In genomic region chr15:64635486-64635815, GRCh38 we compare ENCODE assay signal across 8 cellular contexts.
DNase-seq lines count a peak whose midpoint lies in the region; ATAC-seq and TF ChIP-seq lines count a peak whose summit lies in the region.

No MANE protein-coding gene starts in this region.

- H3K4me1 Mint-ChIP-seq in activated CD4-positive, alpha-beta T cell treated with anti-CD3 and anti-CD28 coated beads, Interleukin-2, amount 10 ng/mL, durations not matched to agents 7 days and 5 days, result peaks cover 61% of the 10 kb centered on the region
- peaks cover 68% of the 10 kb centered on the region for H3K4me1 Mint-ChIP-seq in activated CD8-positive, alpha-beta T cell treated with anti-CD3 and anti-CD28 coated beads for 36 hours (ENCODE audit: low read depth)

- no peak for TF ChIP-seq POLR2A in gastrocnemius medialis (IDR thresholded peaks at IDR 0.05)

- H3K36me3 ChIP-seq in gastrocnemius medialis, result no peaks in the 10 kb centered on the region

- H3K9me3 ChIP-seq in gastrocnemius medialis, result no peaks in the 10 kb centered on the region

- DNase-seq in activated CD4-positive, alpha-beta T cell treated with anti-CD3 and anti-CD28 coated beads, Interleukin-2, amount 10 ng/mL, durations not matched to agents 7 days and 5 days, result no peak
- DNase-seq in activated CD4-positive, alpha-beta T cell treated with anti-CD3 and anti-CD28 coated beads for 1 hour, result no peak
- DNase-seq in activated CD8-positive, alpha-beta T cell treated with anti-CD3 and anti-CD28 coated beads for 36 hours, result no peak
- DNase-seq in left cardiac atrium, result peak; percentile 28
- DNase-seq in gastrocnemius medialis, result peak in 1 of 2 donors; percentile 18
- DNase-seq in T-helper 9 cell, result no peak
- no peak for DNase-seq in GM10266 (ENCODE audit: extremely low spot score)

- H3K27ac Mint-ChIP-seq in activated CD4-positive, alpha-beta T cell treated with anti-CD3 and anti-CD28 coated beads, Interleukin-2, amount 10 ng/mL, durations not matched to agents 7 days and 5 days, result peak overlapping the region; percentile 1
- H3K27ac Mint-ChIP-seq in activated CD8-positive, alpha-beta T cell treated with anti-CD3 and anti-CD28 coated beads for 36 hours, result peak overlapping the region; percentile 82

- H3K36me3 Mint-ChIP-seq in activated CD4-positive, alpha-beta T cell treated with anti-CD3 and anti-CD28 coated beads, Interleukin-2, amount 10 ng/mL, durations not matched to agents 7 days and 5 days (ENCODE audit: low read depth), result peaks cover 47% of the 10 kb centered on the region
- H3K36me3 Mint-ChIP-seq in activated CD8-positive, alpha-beta T cell treated with anti-CD3 and anti-CD28 coated beads for 36 hours (ENCODE audit: low read depth), result peaks cover 30% of the 10 kb centered on the region

- in situ Hi-C loops in gastrocnemius medialis (cut with MboI; ENCODE audit: low sequenced_read_pairs in 4 of 4), result no loop called here

- intact Hi-C loops in activated CD8-positive, alpha-beta T cell treated with anti-CD3 and anti-CD28 coated beads for 36 hours (cut with micrococcal nuclease), result loop anchor here (10.0 kb wide), 1 partner anchor 191 kb away; no protein-coding TSS in a partner anchor
- intact Hi-C loops in left cardiac atrium (cut with DNase I) (loop anchor here in 1 of 2 donors (10.0 kb wide), 1 partner anchor 171 kb away; the partner anchor contains the start of gene ZNF609), gastrocnemius medialis (cut with DNase I; ENCODE audit: low total_unique reads) (no loop called here)

- H3K4me3 ChIP-seq in gastrocnemius medialis, result no peak overlapping the region

- no peak for ATAC-seq in activated CD8-positive, alpha-beta T cell treated with anti-CD3 and anti-CD28 coated beads for 36 hours
- ATAC-seq in left cardiac atrium (peak; percentile 88 to 94), gastrocnemius medialis (peak; percentile 87 to 93), HG03108 (IDR thresholded peaks at IDR 0.05; ENCODE audit: unreplicated experiment) (no peak)

- CTCF ChIA-PET in activated CD4-positive, alpha-beta T cell treated with anti-CD3 and anti-CD28 coated beads, Interleukin-2, amount 10 ng/mL, durations not matched to agents 7 days and 5 days (lab: Charles Lee), result interaction anchor here (1.0 to 2.4 kb wide), 6 partner anchors 13 to 129 kb away, joined by 3 to 10 read pairs (median 3); no protein-coding TSS in a partner anchor
- CTCF ChIA-PET in activated CD8-positive, alpha-beta T cell treated with anti-CD3 and anti-CD28 coated beads for 36 hours (lab: Charles Lee), result interaction anchor here (1.0 to 2.9 kb wide), 5 partner anchors 9 to 51 kb away, joined by 3 to 13 read pairs (median 6); no protein-coding TSS in a partner anchor

- peak overlapping the region in 3 of 4 donors; percentile 34 to 69 (median 54) for H3K27ac ChIP-seq in gastrocnemius medialis

- no peaks in the 10 kb centered on the region for H3K27me3 ChIP-seq in gastrocnemius medialis

- no peak for TF ChIP-seq CTCF in activated CD8-positive, alpha-beta T cell treated with anti-CD3 and anti-CD28 coated beads for 36 hours (IDR thresholded peaks at IDR 0.05)
- TF ChIP-seq CTCF in gastrocnemius medialis (IDR thresholded peaks at IDR 0.05 in 4 of 5, conservative IDR thresholded peaks at IDR 0.05 in 1 of 5), result no peak
- no peak for TF ChIP-seq CTCF in GM10266 (IDR thresholded peaks at IDR 0.05; ENCODE audit: control insufficient read depth, insufficient read depth, low read depth, missing control alignments)

- H3K9me3 Mint-ChIP-seq in activated CD4-positive, alpha-beta T cell treated with anti-CD3 and anti-CD28 coated beads, Interleukin-2, amount 10 ng/mL, durations not matched to agents 7 days and 5 days, result peaks cover 8% of the 10 kb centered on the region
- peaks cover 7% of the 10 kb centered on the region for H3K9me3 Mint-ChIP-seq in activated CD8-positive, alpha-beta T cell treated with anti-CD3 and anti-CD28 coated beads for 36 hours

- no peaks in the 10 kb centered on the region for H3K27me3 Mint-ChIP-seq in activated CD4-positive, alpha-beta T cell treated with anti-CD3 and anti-CD28 coated beads, Interleukin-2, amount 10 ng/mL, durations not matched to agents 7 days and 5 days
- no peaks in the 10 kb centered on the region for H3K27me3 Mint-ChIP-seq in activated CD8-positive, alpha-beta T cell treated with anti-CD3 and anti-CD28 coated beads for 36 hours

- POLR2A ChIA-PET in activated CD4-positive, alpha-beta T cell treated with anti-CD3 and anti-CD28 coated beads, Interleukin-2, amount 10 ng/mL, durations not matched to agents 7 days and 5 days (lab: Charles Lee), result no interaction called here
- POLR2A ChIA-PET in activated CD8-positive, alpha-beta T cell treated with anti-CD3 and anti-CD28 coated beads for 36 hours (lab: Charles Lee), result interaction anchor here (0.5 to 3.2 kb wide), 3 partner anchors 9 to 249 kb away, joined by 3 to 16 read pairs (median 3); no protein-coding TSS in a partner anchor

- no peak overlapping the region for H3K4me3 Mint-ChIP-seq in activated CD4-positive, alpha-beta T cell treated with anti-CD3 and anti-CD28 coated beads, Interleukin-2, amount 10 ng/mL, durations not matched to agents 7 days and 5 days
- no peak overlapping the region for H3K4me3 Mint-ChIP-seq in activated CD8-positive, alpha-beta T cell treated with anti-CD3 and anti-CD28 coated beads for 36 hours

- peaks cover 31 to 34% of the 10 kb centered on the region in 2 donors for H3K4me1 ChIP-seq in gastrocnemius medialis

Comparison
In these comparisons a context has a peak if more than half of its experiments do, and no peak if none do; other contexts are left out.
1. ATAC-seq: peak in left cardiac atrium (2 of 2) and gastrocnemius medialis (2 of 2); none in activated CD8-positive, alpha-beta T cell treated with anti-CD3 and anti-CD28 coated beads for 36 hours (single experiment) and HG03108 (single experiment).